8 cellular contexts compared by ENCODE assay signal in genomic region chr17:58156839-58157803, GRCh38. TPM values are rescaled to one million over a fixed set of nuclear protein-coding genes. Genes with fewer than 3 reads are reported as not detected.
A peak's percentile ranks its signal among the peaks of the same experiment; 100 is the strongest.
DNase-seq lines count a peak whose midpoint lies in the region; ATAC-seq and TF ChIP-seq lines count a peak whose summit lies in the region.

No MANE protein-coding gene starts in this region.

- H3K9me3 ChIP-seq in left ventricle myocardium inferior (replicated peaks) = no peaks in the 10 kb centered on the region

- H3K4me3 ChIP-seq in AG04449 (ENCODE audit: low read depth, low read length) (peak overlapping the region; percentile 15; the same call in 1 of the 2 replicates), left ventricle myocardium inferior (peak overlapping the region; percentile 68), skeletal muscle cell (ENCODE audit: low read depth, low read length) (peak overlapping the region; percentile 29)

- H3K27me3 ChIP-seq in left ventricle myocardium inferior (ENCODE audit: low read depth) = peaks cover 90% of the 10 kb centered on the region

- CTCF ChIA-PET in AG04449 (lab: Yijun Ruan, JAX) = interaction anchor here (0.7 kb wide), 1 partner anchor 263 kb away, joined by 3 read pairs; no protein-coding TSS in a partner anchor

- no peaks in the 10 kb centered on the region for H3K36me3 ChIP-seq in left ventricle myocardium inferior

- TF ChIP-seq CTCF in AG04449 (IDR thresholded peaks at IDR 0.05; ENCODE audit: insufficient read depth, low read length, missing control alignments) = no peak
- no peak for TF ChIP-seq CTCF in left ventricle myocardium inferior (IDR thresholded peaks at IDR 0.05; ENCODE audit: borderline replicate concordance)

- ATAC-seq in GM21619 (IDR thresholded peaks at IDR 0.05; ENCODE audit: unreplicated experiment) = no peak

- peaks cover 19% of the 10 kb centered on the region for H3K4me1 ChIP-seq in left ventricle myocardium inferior

- POLR2A ChIA-PET in AG04449 (lab: Yijun Ruan, JAX) = no interaction called here

- no peak for DNase-seq in AG04449 (ENCODE audit: low read depth, low spot score)
- peak; percentile 7 for DNase-seq in NCI-H345 (lab: John Stamatoyannopoulos, UW)
- peak; percentile 45 for DNase-seq in activated effector memory CD4-positive, alpha-beta T cell treated with Interleukin-2 at 50 U/mL for 16 hours
- DNase-seq in left ventricle myocardium inferior = peak; percentile 21
- DNase-seq in skeletal muscle cell (ENCODE audit: low read depth) = no peak
- DNase-seq in SHP77 (lab: John Stamatoyannopoulos, UW) = no peak
- no peak for DNase-seq in NCI-H146 (lab: John Stamatoyannopoulos, UW)

- H3K27ac ChIP-seq in left ventricle myocardium inferior (replicated peaks) = peak overlapping the region; percentile 27

- intact Hi-C loops in left ventricle myocardium inferior (cut with micrococcal nuclease) = no loop called here

RNA-seq across cellular contexts. Expression of gene OR4D1, which starts 8.9 kb away (rescaled TPM):
- not detected for total RNA-seq in left ventricle myocardium inferior

RNA-seq across cellular contexts. Expression of gene OR4D2, which starts 9.7 kb away (rescaled TPM):
- not detected for total RNA-seq in left ventricle myocardium inferior

RNA-seq across cellular contexts. Expression of gene EPX, which starts 35.4 kb away (rescaled TPM):
- not detected for total RNA-seq in left ventricle myocardium inferior

Comparison
In these comparisons a context has a peak if more than half of its experiments do, and no peak if none do; other contexts are left out.
1. DNase-seq: peak in NCI-H345 (single experiment), activated effector memory CD4-positive, alpha-beta T cell treated with Interleukin-2 at 50 U/mL for 16 hours (single experiment) and left ventricle myocardium inferior (single experiment); none in AG04449 (single experiment), skeletal muscle cell (single experiment), SHP77 (0 of 2) and NCI-H146 (single experiment).
2. H3K4me3 ChIP-seq: peak in every context shown above with its lines; median percentile 68 in left ventricle myocardium inferior; 29 in skeletal muscle cell; 15 in AG04449.